17 cellular contexts compared by ENCODE assay signal in the genomic region with DNA sequence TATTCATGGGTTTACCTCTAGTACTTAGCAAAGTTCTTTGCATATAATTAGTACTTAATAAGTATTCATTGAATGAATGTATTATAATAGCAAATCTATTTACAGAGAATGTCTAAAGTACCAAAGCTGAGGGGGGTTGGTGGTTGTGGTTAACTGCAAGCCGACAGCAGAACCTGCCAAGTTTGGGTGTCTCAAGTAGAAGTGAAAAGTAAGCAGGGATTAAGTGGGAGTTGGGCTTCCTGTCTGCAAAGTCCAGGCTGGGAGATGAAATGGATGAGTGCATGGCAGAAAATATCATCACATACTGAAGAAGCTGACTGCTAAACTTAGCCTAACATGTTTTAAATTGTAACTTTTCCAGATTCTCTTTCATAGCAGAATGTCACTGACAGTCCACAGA.
DNase-seq lines count a peak whose midpoint lies in the region; ATAC-seq, FAIRE-seq and TF ChIP-seq lines count a peak whose summit lies in the region.
"Had no signal": no experiment of that assay in that cellular context is flagged by ENCODE, and none has a peak within 500 bp of the region (broad histone marks: within the 10 kb centered on the region; RNA-seq: fewer than 3 reads in every experiment).

No MANE protein-coding gene starts in this region.

- no peaks in the 10 kb centered on the region for H3K27me3 ChIP-seq in left lung
- H3K27me3 ChIP-seq: heart right ventricle had no signal

- H3K9me3 ChIP-seq in left lung, result no peaks in the 10 kb centered on the region
- H3K9me3 ChIP-seq: heart right ventricle had no signal

- peak; percentile 75 for ATAC-seq in left lung

- H3K4me3 ChIP-seq in AG04449 (ENCODE audit: low read depth, low read length), result no peak overlapping the region
- no peak overlapping the region for H3K4me3 ChIP-seq in left lung
- H3K4me3 ChIP-seq: heart right ventricle, PC-9 had no signal

- intact Hi-C loops in left lung (cut with DNase I), result no loop called here

- POLR2A ChIA-PET in AG04449 (lab: Yijun Ruan, JAX), result interaction anchor here (1.1 kb wide), 1 partner anchor 27 kb away, joined by 3 read pairs; no protein-coding TSS in a partner anchor

- H3K36me3 ChIP-seq in left lung, result no peaks in the 10 kb centered on the region
- H3K36me3 ChIP-seq: heart right ventricle had no signal

- no peak for FAIRE-seq in RCC 7860 (lab: Jason Lieb, UNC)
- FAIRE-seq: kidney had no signal

- H3K27ac ChIP-seq in left lung, result no peak overlapping the region
- H3K27ac ChIP-seq: PC-9 had no signal

- H3K4me1 ChIP-seq in left lung, result peaks cover 0 to 3% of the 10 kb centered on the region in 2 donors

- DNase-seq in AG04449 (ENCODE audit: low read depth, low spot score) (peak; percentile 28), H4 (ENCODE audit: low spot score) (peak; percentile 18), astrocyte of the hippocampus (ENCODE audit: low read depth, low spot score) (peak; percentile 89), left lung (no peak), RCC 7860 (ENCODE audit: low spot score) (no peak), DMS153 (lab: John Stamatoyannopoulos, UW) (no peak), NCI-H82 treated with DMSO at 0.1 percent for 48 hours (lab: John Stamatoyannopoulos, UW; ENCODE audit: unreplicated experiment) (no peak), NCI-H82 (lab: John Stamatoyannopoulos, UW) (no peak)
- DNase-seq: activated CD4-positive, alpha-beta memory T cell treated with anti-CD3 and anti-CD28 coated beads, Interleukin-2, amount 10 ng/mL, durations not matched to agents 7 days and 5 days; Calu3; cortex of kidney; heart right ventricle; kidney; NCI-H146; PC-9; posterior cingulate gyrus; stimulated activated naive CD4-positive, alpha-beta T cell had no signal

- TF ChIP-seq CTCF in AG04449 (IDR thresholded peaks at IDR 0.05; ENCODE audit: insufficient read depth, low read length, missing control alignments) (no peak), left lung (IDR thresholded peaks at IDR 0.05) (no peak)

- CTCF ChIA-PET in AG04449 (lab: Yijun Ruan, JAX), result interaction anchor here (1.8 kb wide), 1 partner anchor 44 kb away, joined by 6 read pairs; no protein-coding TSS in a partner anchor

Comparison
In these comparisons a context has a peak if more than half of its experiments do, and no peak if none do; other contexts are left out.
1. DNase-seq: peak in AG04449 (single experiment), H4 (single experiment) and astrocyte of the hippocampus (single experiment); none in left lung (0 of 2), RCC 7860 (single experiment), DMS153 (single experiment), NCI-H82 treated with DMSO at 0.1 percent for 48 hours (single experiment) and NCI-H82 (single experiment).